Comparison of ENCODE assay signal across 8 cellular contexts in the genomic region with DNA sequence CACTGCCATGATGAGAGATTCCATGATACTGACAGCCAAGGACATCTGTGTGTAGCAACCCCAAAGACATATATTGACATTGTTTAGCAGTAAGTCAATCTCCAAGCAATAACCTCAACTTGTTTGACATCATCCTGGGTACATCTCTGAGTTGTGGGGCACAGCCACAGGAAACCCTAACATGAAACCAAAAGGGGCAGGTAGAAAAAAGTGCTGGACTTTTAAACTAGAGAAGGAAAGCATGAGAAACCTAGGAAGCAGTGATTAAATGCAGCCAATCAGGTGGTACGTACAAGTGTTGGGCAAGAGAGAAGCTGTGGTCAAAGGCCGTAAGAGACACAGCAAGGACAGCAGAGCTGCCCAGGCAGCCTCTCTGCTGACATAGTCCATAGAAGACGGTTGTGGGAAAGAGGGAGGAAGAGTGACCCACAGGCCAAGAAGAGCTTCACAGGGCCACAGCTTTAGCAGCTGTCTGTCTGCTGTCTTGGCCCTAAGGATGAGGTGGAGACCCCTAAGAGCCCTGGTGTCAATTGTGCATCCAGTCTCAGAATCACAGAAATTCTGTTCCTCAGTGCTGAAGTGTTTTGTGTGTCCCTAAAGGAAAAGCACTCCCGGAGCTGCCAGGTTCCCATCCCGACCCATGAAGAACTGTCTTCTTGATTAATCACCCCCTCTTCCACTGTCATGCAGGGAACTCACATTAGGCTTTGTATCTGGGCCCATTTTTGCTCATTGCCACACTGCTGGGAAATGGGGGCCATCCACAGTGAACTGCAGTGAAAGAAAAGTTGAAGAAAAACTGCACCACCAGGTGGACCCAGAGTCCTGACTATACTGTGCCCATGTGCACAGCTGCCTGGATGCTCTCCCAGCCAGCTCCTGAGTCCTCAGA. TPM values are rescaled to one million over a fixed set of nuclear protein-coding genes. Genes with fewer than 3 reads are reported as not detected.
DNase-seq lines count a peak whose midpoint lies in the region; ATAC-seq and TF ChIP-seq lines count a peak whose summit lies in the region.

No MANE protein-coding gene starts in this region.

- H3K4me3 ChIP-seq in adipocyte (ENCODE audit: low read length) (no peak overlapping the region), prostate gland (no peak overlapping the region)

- H3K27ac ChIP-seq in prostate gland: no peak overlapping the region

- H3K4me1 ChIP-seq in adipocyte (ENCODE audit: control insufficient read depth, insufficient read depth, low read length) (peaks cover 9% of the 10 kb centered on the region), prostate gland (replicated peaks) (no peaks in the 10 kb centered on the region)

- peak; percentile 40; the same call in 1 of the 3 replicates for TF ChIP-seq CTCF in GM12872 (IDR thresholded peaks at IDR 0.05; ENCODE audit: insufficient read depth, low read depth, low read length)
- peak in 1 of 4 experiments; percentile 4 for TF ChIP-seq CTCF in prostate gland (IDR thresholded peaks at IDR 0.05)

- H3K9me3 ChIP-seq in adipocyte (ENCODE audit: control insufficient read depth, low read length) (no peaks in the 10 kb centered on the region), prostate gland (no peaks in the 10 kb centered on the region)

- peak; percentile 35 for DNase-seq in AG08395 (ENCODE audit: low spot score)
- DNase-seq in NCI-H1694 (lab: John Stamatoyannopoulos, UW): peak; percentile 8
- DNase-seq in adipocyte (ENCODE audit: low read depth): peak; percentile 70
- DNase-seq in kidney glomerular epithelial cell (lab: John Stamatoyannopoulos, UW): peak; percentile 31
- no peak for DNase-seq in prostate gland (ENCODE audit: low spot score)

- 82% methylated on average over 5 of the region's 5 CpGs for WGBS in prostate gland

- no peak overlapping the region for H3K9ac ChIP-seq in adipocyte (ENCODE audit: low read length)

- H3K36me3 ChIP-seq in adipocyte (ENCODE audit: control insufficient read depth, insufficient read depth, low read length, severe bottlenecking) (no peaks in the 10 kb centered on the region), prostate gland (no peaks in the 10 kb centered on the region)

- intact Hi-C loops in prostate gland (cut with DNase I): no loop called here

- no peak for ATAC-seq in HG02981 (IDR thresholded peaks at IDR 0.05; ENCODE audit: unreplicated experiment)
- ATAC-seq in HG02970 (IDR thresholded peaks at IDR 0.05; ENCODE audit: low FRiP score, unreplicated experiment): no peak

- H3K27me3 ChIP-seq in adipocyte (replicated peaks; ENCODE audit: control insufficient read depth, insufficient read depth, low read length): no peaks in the 10 kb centered on the region
- no peaks in the 10 kb centered on the region for H3K27me3 ChIP-seq in prostate gland (replicated peaks; ENCODE audit: insufficient read depth)

- no peak for TF ChIP-seq POLR2A in prostate gland (IDR thresholded peaks at IDR 0.05)

RNA-seq across cellular contexts. Expression of a gene that starts 25.4 kb away (rescaled TPM):
- total RNA-seq in prostate gland: 10 to 100 TPM in 1 of 2 donors, 1 to 10 TPM in 1; 7.8 to 20.1 TPM
